ENCODE assay signal across 20 cellular contexts in the genomic region with DNA sequence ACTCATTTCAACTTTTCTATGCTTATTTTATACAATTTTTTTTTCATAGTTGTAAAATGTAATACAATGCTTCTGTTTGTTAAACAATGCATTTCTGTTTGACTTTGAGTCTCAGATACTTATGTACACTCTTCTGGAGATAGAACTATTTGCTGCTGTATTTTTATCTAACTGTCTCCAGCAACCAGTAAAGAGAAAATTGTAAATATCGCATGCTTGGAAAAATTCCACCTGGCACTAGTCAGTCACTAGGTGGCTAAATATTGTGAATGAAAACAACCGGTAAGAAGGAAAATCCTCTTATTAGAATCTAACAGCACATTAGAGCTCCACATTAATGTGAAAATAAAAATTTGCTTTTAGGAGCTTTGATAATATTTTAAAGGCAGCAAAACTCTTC.
DNase-seq lines count a peak whose midpoint lies in the region; ATAC-seq and TF ChIP-seq lines count a peak whose summit lies in the region.
"Had no signal": no experiment of that assay in that cellular context is flagged by ENCODE, and none has a peak within 500 bp of the region (broad histone marks: within the 10 kb centered on the region; RNA-seq: fewer than 3 reads in every experiment).

No MANE protein-coding gene starts in this region.

- H3K9me3 ChIP-seq in SK-N-SH, result no peaks in the 10 kb centered on the region
- H3K9me3 ChIP-seq: ovary had no signal

- no peak overlapping the region for H3K4me3 Mint-ChIP-seq in chondrocyte (ENCODE audit: unreplicated experiment)
- H3K4me3 Mint-ChIP-seq in osteocyte (ENCODE audit: unreplicated experiment), result no peak overlapping the region
- H3K4me3 Mint-ChIP-seq: activated naive CD8-positive, alpha-beta T cell treated with anti-CD3 and anti-CD28 coated beads, Interleukin-2, amount 10 ng/mL, durations not matched to agents 7 days and 5 days; stimulated activated naive CD8-positive, alpha-beta T cell treated with anti-CD3 and anti-CD28 coated beads, Interleukin-15, Interleukin-2, amounts not matched to agents 100 ng/mL and 50 ng/mL, for 24 hours had no signal

- no peaks in the 10 kb centered on the region for H3K79me2 ChIP-seq in SK-N-SH (ENCODE audit: insufficient read depth)

- no peaks in the 10 kb centered on the region for H4K20me1 ChIP-seq in SK-N-SH (ENCODE audit: insufficient read depth)

- no peaks in the 10 kb centered on the region for H3K9me3 Mint-ChIP-seq in chondrocyte (ENCODE audit: low read depth)
- peaks cover 9% of the 10 kb centered on the region for H3K9me3 Mint-ChIP-seq in osteocyte (ENCODE audit: unreplicated experiment)
- H3K9me3 Mint-ChIP-seq: activated naive CD8-positive, alpha-beta T cell treated with anti-CD3 and anti-CD28 coated beads, Interleukin-2, amount 10 ng/mL, durations not matched to agents 7 days and 5 days had no signal

- no peak overlapping the region for H3K9ac ChIP-seq in SK-N-SH

- H3K27me3 Mint-ChIP-seq in chondrocyte (ENCODE audit: low read depth) (no peaks in the 10 kb centered on the region), osteocyte (ENCODE audit: unreplicated experiment) (no peaks in the 10 kb centered on the region)
- H3K27me3 Mint-ChIP-seq: activated naive CD8-positive, alpha-beta T cell treated with anti-CD3 and anti-CD28 coated beads, Interleukin-2, amount 10 ng/mL, durations not matched to agents 7 days and 5 days; stimulated activated naive CD8-positive, alpha-beta T cell treated with anti-CD3 and anti-CD28 coated beads, Interleukin-15, Interleukin-2, amounts not matched to agents 100 ng/mL and 50 ng/mL, for 24 hours had no signal

- no peaks in the 10 kb centered on the region for H3F3A ChIP-seq in SK-N-SH (replicated peaks; ENCODE audit: insufficient read depth)

- ATAC-seq in SK-N-SH treated with all-trans-retinoic acid at 6 μM for 48 hours (no peak), GM18867 (IDR thresholded peaks at IDR 0.05; ENCODE audit: unreplicated experiment) (no peak), HG02623 (IDR thresholded peaks at IDR 0.05; ENCODE audit: unreplicated experiment) (no peak)

- in situ Hi-C loops in G401 (cut with HindIII; ENCODE audit: low sequenced_read_pairs), result no loop called here

- TF ChIP-seq RAD21 in SK-N-SH (IDR thresholded peaks at IDR 0.05; ENCODE audit: low read length), result no peak

- H3K9me2 ChIP-seq in SK-N-SH, result no peaks in the 10 kb centered on the region

- H3K27ac Mint-ChIP-seq in chondrocyte (ENCODE audit: unreplicated experiment), result no peak overlapping the region
- H3K27ac Mint-ChIP-seq in osteocyte (ENCODE audit: unreplicated experiment), result peak overlapping the region; percentile 63
- H3K27ac Mint-ChIP-seq: activated naive CD8-positive, alpha-beta T cell treated with anti-CD3 and anti-CD28 coated beads, Interleukin-2, amount 10 ng/mL, durations not matched to agents 7 days and 5 days; stimulated activated naive CD8-positive, alpha-beta T cell treated with anti-CD3 and anti-CD28 coated beads, Interleukin-15, Interleukin-2, amounts not matched to agents 100 ng/mL and 50 ng/mL, for 24 hours had no signal

- H3K27ac ChIP-seq in SK-N-SH (ENCODE audit: low read depth in 2 of 2, low read length in 1 of 2), result no peak overlapping the region
- H3K27ac ChIP-seq: ovary had no signal

- H3K36me3 ChIP-seq in SK-N-SH (replicated peaks in 1 of 2; ENCODE audit: control insufficient read depth in 1 of 2, insufficient read depth in 2 of 2, low read length in 1 of 2), result no peaks in the 10 kb centered on the region
- H3K36me3 ChIP-seq: ovary had no signal

- no peak for TF ChIP-seq EP300 in SK-N-SH (IDR thresholded peaks at IDR 0.05; ENCODE audit: borderline replicate concordance in 1 of 2, low read depth in 1 of 2, low read length in 1 of 2)

- H3K4me1 ChIP-seq in SK-N-SH (ENCODE audit: control insufficient read depth in 1 of 2, insufficient read depth in 2 of 2, low read depth in 1 of 2, low read length in 1 of 2), result peaks cover 0 to 6% of the 10 kb centered on the region in 2 experiments; a peak in 2 of 4 replicates

- H3K4me1 Mint-ChIP-seq in chondrocyte (ENCODE audit: low read depth) (peaks cover 51% of the 10 kb centered on the region), osteocyte (ENCODE audit: unreplicated experiment) (peaks cover 51% of the 10 kb centered on the region)
- H3K4me1 Mint-ChIP-seq: activated naive CD8-positive, alpha-beta T cell treated with anti-CD3 and anti-CD28 coated beads, Interleukin-2, amount 10 ng/mL, durations not matched to agents 7 days and 5 days had no signal

- H3K36me3 Mint-ChIP-seq in chondrocyte (ENCODE audit: low read depth) (no peaks in the 10 kb centered on the region), osteocyte (ENCODE audit: unreplicated experiment) (peaks cover 3% of the 10 kb centered on the region)
- H3K36me3 Mint-ChIP-seq: activated naive CD8-positive, alpha-beta T cell treated with anti-CD3 and anti-CD28 coated beads, Interleukin-2, amount 10 ng/mL, durations not matched to agents 7 days and 5 days had no signal

- DNase-seq in SK-N-SH (no peak), NCI-H146 treated with DMSO at 0.1 percent for 48 hours (lab: John Stamatoyannopoulos, UW; ENCODE audit: unreplicated experiment) (peak; percentile 32), chondrocyte (ENCODE audit: low spot score) (no peak), osteocyte (ENCODE audit: extremely low spot score, unreplicated experiment) (no peak), G401 (ENCODE audit: low spot score) (no peak)
- DNase-seq: activated CD4-positive, alpha-beta T cell treated with anti-CD3 and anti-CD28 coated beads, Interleukin-2, amount 50 U/mL, for 1 hour; activated naive CD8-positive, alpha-beta T cell treated with anti-CD3 and anti-CD28 coated beads, Interleukin-2, amount 10 ng/mL, durations not matched to agents 7 days and 5 days; activated T-cell treated with anti-CD3 and anti-CD28 coated beads, Interleukin-2, amount 50 U/mL, for 1 hour; erythroblast; glutamatergic neuron; islet precursor cell; midbrain; NCI-H82; ovary; stimulated activated CD4-positive, alpha-beta T cell treated with anti-CD3 and anti-CD28 coated beads, Interleukin-12 subunit alpha, Interleukin-12 subunit beta, amount 100 ng/mL, for 4 hours; T-helper 9 cell had no signal

- H3K4me2 ChIP-seq in SK-N-SH, result no peak overlapping the region

- peak overlapping the region; percentile 20; the same call in 1 of the 2 replicates for H2AFZ ChIP-seq in SK-N-SH (ENCODE audit: low read depth)

- no peak overlapping the region for H3K4me3 ChIP-seq in SK-N-SH (ENCODE audit: low read depth in 2 of 2, low read length in 1 of 2)
- H3K4me3 ChIP-seq: ovary had no signal

- POLR2A ChIA-PET in SK-N-SH (lab: Yijun Ruan, JAX), result no interaction called here

- no peak for TF ChIP-seq CTCF in SK-N-SH (IDR thresholded peaks at IDR 0.05)
- TF ChIP-seq CTCF in chondrocyte (IDR thresholded peaks at IDR 0.05), result peak; percentile 68
- TF ChIP-seq CTCF in osteocyte (IDR thresholded peaks at IDR 0.05), result peak; percentile 44

- 89% methylated on average over 2 of the region's 2 CpGs for WGBS in SK-N-SH (ENCODE audit: low lambda C conversion rate)

- CTCF ChIA-PET in SK-N-SH (lab: Yijun Ruan, JAX), result interaction anchor here (1.0 to 1.1 kb wide), 2 partner anchors 9 to 115 kb away, joined by 3 read pairs; no protein-coding TSS in a partner anchor

- H3K27me3 ChIP-seq in SK-N-SH (ENCODE audit: insufficient read depth), result no peaks in the 10 kb centered on the region
- H3K27me3 ChIP-seq: ovary had no signal

TF ChIP-seq in SK-N-SH, 30 proteins besides CTCF, POLR2A, EP300 and RAD21 (continues in another document):
- no peak for TF ChIP-seq POLR2AphosphoS5 (IDR thresholded peaks at IDR 0.05; ENCODE audit: low read depth, low read length)
- no peak for TF ChIP-seq GABPA (IDR thresholded peaks at IDR 0.05; ENCODE audit: low read depth)
- TF ChIP-seq, protein P1, sequence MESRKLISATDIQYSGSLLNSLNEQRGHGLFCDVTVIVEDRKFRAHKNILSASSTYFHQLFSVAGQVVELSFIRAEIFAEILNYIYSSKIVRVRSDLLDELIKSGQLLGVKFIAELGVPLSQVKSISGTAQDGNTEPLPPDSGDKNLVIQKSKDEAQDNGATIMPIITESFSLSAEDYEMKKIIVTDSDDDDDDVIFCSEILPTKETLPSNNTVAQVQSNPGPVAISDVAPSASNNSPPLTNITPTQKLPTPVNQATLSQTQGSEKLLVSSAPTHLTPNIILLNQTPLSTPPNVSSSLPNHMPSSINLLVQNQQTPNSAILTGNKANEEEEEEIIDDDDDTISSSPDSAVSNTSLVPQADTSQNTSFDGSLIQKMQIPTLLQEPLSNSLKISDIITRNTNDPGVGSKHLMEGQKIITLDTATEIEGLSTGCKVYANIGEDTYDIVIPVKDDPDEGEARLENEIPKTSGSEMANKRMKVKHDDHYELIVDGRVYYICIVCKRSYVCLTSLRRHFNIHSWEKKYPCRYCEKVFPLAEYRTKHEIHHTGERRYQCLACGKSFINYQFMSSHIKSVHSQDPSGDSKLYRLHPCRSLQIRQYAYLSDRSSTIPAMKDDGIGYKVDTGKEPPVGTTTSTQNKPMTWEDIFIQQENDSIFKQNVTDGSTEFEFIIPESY (IDR thresholded peaks at IDR 0.05; ENCODE audit: borderline replicate concordance, low read depth), result no peak
- TF ChIP-seq RXRA (IDR thresholded peaks at IDR 0.05; ENCODE audit: borderline replicate concordance, low read depth), result no peak
- TF ChIP-seq MXI1 (IDR thresholded peaks at IDR 0.05; ENCODE audit: low read depth, low read length), result no peak

TF ChIP-seq in SK-N-SH treated with all-trans-retinoic acid at 6 μM for 48 hours, 23 proteins besides CTCF, POLR2A, EP300 and RAD21 (continues in another document):
- no peak for TF ChIP-seq ZFP3 (CRISPR knock-in tag; IDR thresholded peaks at IDR 0.05)
- no peak for TF ChIP-seq PPARA (CRISPR knock-in tag; IDR thresholded peaks at IDR 0.05; ENCODE audit: borderline replicate concordance)
- no peak for TF ChIP-seq ARNTL (CRISPR knock-in tag; IDR thresholded peaks at IDR 0.05; ENCODE audit: borderline replicate concordance, low read depth)
- TF ChIP-seq ZNF8 (CRISPR knock-in tag; IDR thresholded peaks at IDR 0.05), result no peak
- no peak for TF ChIP-seq BACH2 (CRISPR knock-in tag; IDR thresholded peaks at IDR 0.05; ENCODE audit: borderline replicate concordance)
- TF ChIP-seq ISL1 (CRISPR knock-in tag; IDR thresholded peaks at IDR 0.05), result no peak
- TF ChIP-seq, protein P2, sequence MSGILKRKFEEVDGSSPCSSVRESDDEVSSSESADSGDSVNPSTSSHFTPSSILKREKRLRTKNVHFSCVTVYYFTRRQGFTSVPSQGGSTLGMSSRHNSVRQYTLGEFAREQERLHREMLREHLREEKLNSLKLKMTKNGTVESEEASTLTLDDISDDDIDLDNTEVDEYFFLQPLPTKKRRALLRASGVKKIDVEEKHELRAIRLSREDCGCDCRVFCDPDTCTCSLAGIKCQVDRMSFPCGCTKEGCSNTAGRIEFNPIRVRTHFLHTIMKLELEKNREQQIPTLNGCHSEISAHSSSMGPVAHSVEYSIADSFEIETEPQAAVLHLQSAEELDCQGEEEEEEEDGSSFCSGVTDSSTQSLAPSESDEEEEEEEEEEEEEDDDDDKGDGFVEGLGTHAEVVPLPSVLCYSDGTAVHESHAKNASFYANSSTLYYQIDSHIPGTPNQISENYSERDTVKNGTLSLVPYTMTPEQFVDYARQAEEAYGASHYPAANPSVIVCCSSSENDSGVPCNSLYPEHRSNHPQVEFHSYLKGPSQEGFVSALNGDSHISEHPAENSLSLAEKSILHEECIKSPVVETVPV (CRISPR knock-in tag; IDR thresholded peaks at IDR 0.05), result no peak
